ENCODE assay signal across 1 cellular context in genomic region chr12:58583541-58583940, GRCh38.
TF ChIP-seq lines count a peak whose summit lies in the region.

No MANE protein-coding gene starts in this region.

TF ChIP-seq in A549, 52 proteins besides CTCF, POLR2A, EP300 and RAD21 (continued from another document):
- TF ChIP-seq ATOH8 (CRISPR knock-in tag; IDR thresholded peaks at IDR 0.05; ENCODE audit: low read depth) (no peak), RCOR1 (IDR thresholded peaks at IDR 0.05; ENCODE audit: low read depth, low read length) (no peak), HOXB5 (CRISPR knock-in tag; IDR thresholded peaks at IDR 0.05) (no peak), MYC (IDR thresholded peaks at IDR 0.05; ENCODE audit: borderline replicate concordance, low read length) (no peak), SMC3 (IDR thresholded peaks at IDR 0.05) (no peak), CBX2 (IDR thresholded peaks at IDR 0.05; ENCODE audit: borderline replicate concordance, low read depth) (no peak), HMGXB4 (CRISPR knock-in tag; IDR thresholded peaks at IDR 0.05; ENCODE audit: borderline replicate concordance) (no peak), EHF (CRISPR knock-in tag; IDR thresholded peaks at IDR 0.05) (no peak), ZSCAN20 (CRISPR knock-in tag; IDR thresholded peaks at IDR 0.05) (no peak), HEYL (CRISPR knock-in tag; IDR thresholded peaks at IDR 0.05) (no peak)
TF ChIP-seq in A549: peak in this region for 0.
